12 cellular contexts compared by ENCODE assay signal in the genomic region with DNA sequence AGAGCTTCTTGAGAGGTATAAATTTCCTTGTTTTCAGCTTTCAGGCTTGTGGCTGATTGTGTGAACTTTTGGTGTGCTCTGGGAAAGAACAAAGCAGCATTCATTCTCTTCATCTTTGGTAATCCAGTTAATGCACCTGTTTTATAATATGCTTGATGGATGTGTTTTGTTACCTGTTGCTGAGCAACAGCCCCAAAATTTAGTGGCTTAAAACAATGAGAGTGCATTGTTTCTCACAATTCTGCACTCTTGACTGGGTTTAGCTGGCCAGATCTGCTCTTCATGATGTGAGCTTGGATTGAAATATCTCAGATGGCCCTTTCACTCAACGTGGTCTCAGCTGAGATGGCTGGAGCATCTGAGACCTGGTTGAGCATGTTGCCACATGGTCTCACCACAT.
"Had no signal": no experiment of that assay in that cellular context is flagged by ENCODE, and none has a peak within 500 bp of the region (broad histone marks: within the 10 kb centered on the region; RNA-seq: fewer than 3 reads in every experiment).

No MANE protein-coding gene starts in this region.

- H3K27me3 Mint-ChIP-seq: activated CD4-positive, alpha-beta T cell treated with anti-CD3 and anti-CD28 coated beads, Interleukin-2, amount 10 ng/mL, durations not matched to agents 7 days and 5 days; activated naive CD8-positive, alpha-beta T cell treated with anti-CD3 and anti-CD28 coated beads, Interleukin-2, amount 10 ng/mL, durations not matched to agents 7 days and 5 days; stimulated activated naive CD8-positive, alpha-beta T cell treated with anti-CD3 and anti-CD28 coated beads, Interleukin-15, amount 100 ng/mL, for 72 hours; T-helper 17 cell had no signal

- H3K9me3 ChIP-seq: ascending aorta, testis had no signal

- H3K27ac ChIP-seq: ascending aorta, heart left ventricle, testis had no signal

- H3K4me3 ChIP-seq: ascending aorta, heart left ventricle, testis had no signal

- H3K36me3 ChIP-seq: ascending aorta, heart left ventricle had no signal

- H3K4me1 ChIP-seq: ascending aorta, heart left ventricle, testis had no signal

- H3K4me3 Mint-ChIP-seq: activated CD4-positive, alpha-beta T cell treated with anti-CD3 and anti-CD28 coated beads, Interleukin-2, amount 10 ng/mL, durations not matched to agents 7 days and 5 days; activated naive CD8-positive, alpha-beta T cell treated with anti-CD3 and anti-CD28 coated beads, Interleukin-2, amount 10 ng/mL, durations not matched to agents 7 days and 5 days; stimulated activated naive CD8-positive, alpha-beta T cell treated with anti-CD3 and anti-CD28 coated beads, Interleukin-15, amount 100 ng/mL, for 72 hours; T-helper 17 cell had no signal

- ATAC-seq: heart left ventricle; stimulated activated naive CD8-positive, alpha-beta T cell treated with anti-CD3 and anti-CD28 coated beads, Interleukin-15, amount 100 ng/mL, for 72 hours; T-helper 17 cell had no signal

- H3K27ac Mint-ChIP-seq: activated CD4-positive, alpha-beta T cell treated with anti-CD3 and anti-CD28 coated beads, Interleukin-2, amount 10 ng/mL, durations not matched to agents 7 days and 5 days; activated naive CD8-positive, alpha-beta T cell treated with anti-CD3 and anti-CD28 coated beads, Interleukin-2, amount 10 ng/mL, durations not matched to agents 7 days and 5 days; stimulated activated naive CD8-positive, alpha-beta T cell treated with anti-CD3 and anti-CD28 coated beads, Interleukin-15, amount 100 ng/mL, for 72 hours; T-helper 17 cell had no signal

- H3K4me1 Mint-ChIP-seq: activated CD4-positive, alpha-beta T cell treated with anti-CD3 and anti-CD28 coated beads, Interleukin-2, amount 10 ng/mL, durations not matched to agents 7 days and 5 days; activated naive CD8-positive, alpha-beta T cell treated with anti-CD3 and anti-CD28 coated beads, Interleukin-2, amount 10 ng/mL, durations not matched to agents 7 days and 5 days had no signal

- DNase-seq: activated CD4-positive, alpha-beta T cell treated with anti-CD3 and anti-CD28 coated beads, Interleukin-2, amount 10 ng/mL, durations not matched to agents 7 days and 5 days; activated CD4-positive, CD25-positive, alpha-beta regulatory T cell; activated gamma-delta T cell treated with Interleukin-2 at 50 U/mL for 16 hours; activated naive CD8-positive, alpha-beta T cell treated with anti-CD3 and anti-CD28 coated beads, Interleukin-2, amount 10 ng/mL, durations not matched to agents 7 days and 5 days; activated T-cell treated with anti-CD3 and anti-CD28 coated beads, Interleukin-2, amount 50 U/mL, for 1 hour; effector CD4-positive, alpha-beta T cell; heart left ventricle; stimulated activated CD4-positive, alpha-beta T cell treated with anti-CD3 and anti-CD28 coated beads, Interleukin-2, amount 100 ng/mL, for 48 hours; stimulated activated naive CD8-positive, alpha-beta T cell treated with anti-CD3 and anti-CD28 coated beads, Interleukin-15, amount 100 ng/mL, for 72 hours; T-helper 17 cell; testis had no signal

- H3K27me3 ChIP-seq: ascending aorta, heart left ventricle, testis had no signal
